In the genomic region with DNA sequence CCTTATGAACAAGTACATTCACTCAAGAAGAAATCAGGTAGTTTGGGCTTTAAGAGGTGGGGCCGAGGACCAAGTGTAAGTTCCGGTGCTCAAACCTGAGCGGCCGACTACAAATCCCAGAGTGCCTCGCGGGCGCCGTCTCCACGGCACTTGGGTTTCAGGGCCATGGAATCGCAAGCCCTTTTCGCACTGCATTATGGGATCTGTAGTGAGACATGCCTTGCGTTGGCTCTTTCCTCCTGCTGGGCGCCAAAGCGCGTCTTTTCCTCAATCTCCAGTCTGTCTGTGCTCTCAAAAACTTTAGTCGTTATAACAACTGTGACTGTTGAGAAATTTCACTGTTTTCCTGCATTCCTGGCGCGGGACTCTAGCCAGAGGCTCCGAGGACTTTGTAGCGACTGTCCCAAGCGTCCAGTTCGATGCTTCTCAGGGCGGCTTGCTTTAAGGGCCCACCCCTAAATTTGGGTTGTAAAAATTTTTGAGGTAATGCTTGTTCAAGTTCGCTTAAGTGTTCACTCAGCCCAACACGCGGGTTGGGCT, we compare ENCODE assay signal across 1 cellular context.
TF ChIP-seq lines count a peak whose summit lies in the region.

No MANE protein-coding gene starts in this region.

TF ChIP-seq in SK-N-SH, 30 proteins besides CTCF, POLR2A, EP300 and RAD21 (continued from another document):
- no peak for TF ChIP-seq ZBTB33 (IDR thresholded peaks at IDR 0.05; ENCODE audit: borderline replicate concordance, low read depth)
- no peak for TF ChIP-seq FOSL2 (IDR thresholded peaks at IDR 0.05; ENCODE audit: borderline replicate concordance, low read depth)
- no peak for TF ChIP-seq JUND (IDR thresholded peaks at IDR 0.05)
- TF ChIP-seq MAX (IDR thresholded peaks at IDR 0.05; ENCODE audit: low read depth): peak; percentile 55
- TF ChIP-seq TAF1 (IDR thresholded peaks at IDR 0.05; ENCODE audit: borderline replicate concordance, low read depth, low read length): no peak
- TF ChIP-seq NFIC (IDR thresholded peaks at IDR 0.05; ENCODE audit: borderline replicate concordance): no peak
- TF ChIP-seq TEAD4 (IDR thresholded peaks at IDR 0.05; ENCODE audit: borderline replicate concordance, insufficient read depth): no peak
- no peak for TF ChIP-seq YY1 (IDR thresholded peaks at IDR 0.05; ENCODE audit: low read depth)
- TF ChIP-seq TCF12 (IDR thresholded peaks at IDR 0.05): no peak
- TF ChIP-seq, protein P1, sequence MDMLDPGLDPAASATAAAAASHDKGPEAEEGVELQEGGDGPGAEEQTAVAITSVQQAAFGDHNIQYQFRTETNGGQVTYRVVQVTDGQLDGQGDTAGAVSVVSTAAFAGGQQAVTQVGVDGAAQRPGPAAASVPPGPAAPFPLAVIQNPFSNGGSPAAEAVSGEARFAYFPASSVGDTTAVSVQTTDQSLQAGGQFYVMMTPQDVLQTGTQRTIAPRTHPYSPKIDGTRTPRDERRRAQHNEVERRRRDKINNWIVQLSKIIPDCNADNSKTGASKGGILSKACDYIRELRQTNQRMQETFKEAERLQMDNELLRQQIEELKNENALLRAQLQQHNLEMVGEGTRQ (IDR thresholded peaks at IDR 0.05; ENCODE audit: borderline replicate concordance, low read depth, low read length): no peak
